ENCODE assay signal across 10 cellular contexts in the genomic region with DNA sequence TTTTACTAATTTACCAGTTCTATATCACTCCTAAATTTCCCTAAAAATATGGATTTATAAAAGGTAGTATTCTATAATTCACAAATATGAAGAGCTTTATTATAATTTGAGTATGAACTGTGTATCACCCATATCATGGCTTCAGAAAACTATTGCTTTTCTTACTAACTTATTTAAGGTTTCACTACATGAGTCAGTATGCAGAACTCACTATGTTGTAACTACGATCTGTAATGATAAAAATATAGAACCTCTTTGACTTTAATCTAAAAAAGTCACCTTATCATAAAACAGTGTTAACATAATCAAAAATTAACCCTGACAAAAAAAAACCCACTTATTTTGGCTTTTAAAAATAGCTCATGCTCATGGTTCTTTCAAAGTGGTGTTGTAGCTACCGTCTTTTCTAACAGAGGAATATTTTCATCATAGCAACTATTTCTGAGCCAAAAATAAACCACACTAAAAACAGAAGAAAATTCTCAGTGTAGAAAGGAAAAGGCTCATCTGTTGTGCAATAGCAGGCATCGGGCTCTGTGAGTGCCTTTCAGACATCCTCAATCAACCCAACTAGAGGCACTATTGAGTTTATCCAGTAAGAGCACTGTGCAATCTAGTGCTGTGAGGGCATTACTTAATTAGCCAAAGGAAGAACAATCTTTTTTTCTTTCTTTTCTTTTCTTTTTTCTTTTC. TPM values are rescaled to one million over a fixed set of nuclear protein-coding genes. Genes with fewer than 3 reads are reported as not detected.
DNase-seq lines count a peak whose midpoint lies in the region; ATAC-seq and TF ChIP-seq lines count a peak whose summit lies in the region.
"Had no signal": no experiment of that assay in that cellular context is flagged by ENCODE, and none has a peak within 500 bp of the region (broad histone marks: within the 10 kb centered on the region; RNA-seq: fewer than 3 reads in every experiment).

No MANE protein-coding gene starts in this region.

- H3K4me1 Mint-ChIP-seq in activated CD8-positive, alpha-beta memory T cell treated with anti-CD3 and anti-CD28 coated beads, Interleukin-2, amount 10 ng/mL, durations not matched to agents 7 days and 5 days: peaks cover 9% of the 10 kb centered on the region

- no peak for DNase-seq in activated CD8-positive, alpha-beta memory T cell treated with anti-CD3 and anti-CD28 coated beads, Interleukin-2, amount 10 ng/mL, durations not matched to agents 7 days and 5 days
- DNase-seq in activated CD8-positive, alpha-beta memory T cell treated with anti-CD3 and anti-CD28 coated beads, Interleukin-2, amount 50 U/mL, for 48 hours: no peak
- DNase-seq in NCI-H446 treated with DMSO at 0.1 percent for 48 hours (lab: John Stamatoyannopoulos, UW) (peak; percentile 1), spleen (no peak), 8988T (no peak), GOT3 (lab: John Stamatoyannopoulos, UW) (no peak), thyroid gland (no peak)
- DNase-seq: DND-41 had no signal

- TF ChIP-seq POLR2A in spleen (IDR thresholded peaks at IDR 0.05): no peak
- TF ChIP-seq POLR2A in thyroid gland (IDR thresholded peaks at IDR 0.05): no peak

- peaks cover 0 to 46% (median 0%) of the 10 kb centered on the region in 6 donors for H3K36me3 ChIP-seq in spleen
- no peaks in the 10 kb centered on the region for H3K36me3 ChIP-seq in thyroid gland
- H3K36me3 ChIP-seq: SJSA1 had no signal

- no peak overlapping the region for H3K27ac Mint-ChIP-seq in activated CD8-positive, alpha-beta memory T cell treated with anti-CD3 and anti-CD28 coated beads, Interleukin-2, amount 10 ng/mL, durations not matched to agents 7 days and 5 days

- CTCF ChIA-PET in activated CD8-positive, alpha-beta memory T cell treated with anti-CD3 and anti-CD28 coated beads, Interleukin-2, amount 10 ng/mL, durations not matched to agents 7 days and 5 days (lab: Charles Lee): interaction anchor here (0.6 to 1.4 kb wide), 5 partner anchors 14 to 82 kb away, joined by 3 to 5 read pairs (median 3); no protein-coding TSS in a partner anchor

- H3K4me3 ChIP-seq in spleen (no peak overlapping the region), thyroid gland (replicated peaks in 1 of 3) (no peak overlapping the region)
- H3K4me3 ChIP-seq: SJSA1 had no signal

- TF ChIP-seq CTCF in spleen (IDR thresholded peaks at IDR 0.05 in 8 of 11, conservative IDR thresholded peaks at IDR 0.05 in 3 of 11): no peak
- TF ChIP-seq CTCF in thyroid gland (IDR thresholded peaks at IDR 0.05): no peak

- no peak overlapping the region for H3K4me3 Mint-ChIP-seq in activated CD8-positive, alpha-beta memory T cell treated with anti-CD3 and anti-CD28 coated beads, Interleukin-2, amount 10 ng/mL, durations not matched to agents 7 days and 5 days

- intact Hi-C loops in spleen (cut with DNase I; ENCODE audit: low total_unique reads): no loop called here
- intact Hi-C loops in thyroid gland (cut with DNase I): no loop called here

- H3K27me3 Mint-ChIP-seq in activated CD8-positive, alpha-beta memory T cell treated with anti-CD3 and anti-CD28 coated beads, Interleukin-2, amount 10 ng/mL, durations not matched to agents 7 days and 5 days: peaks cover 31% of the 10 kb centered on the region

- H3K4me1 ChIP-seq in spleen (peaks cover 0 to 21% (median 5%) of the 10 kb centered on the region in 6 donors), thyroid gland (no peaks in the 10 kb centered on the region)
- H3K4me1 ChIP-seq: SJSA1 had no signal

- H3K9me3 ChIP-seq in spleen (no peaks in the 10 kb centered on the region), thyroid gland (no peaks in the 10 kb centered on the region)
- H3K9me3 ChIP-seq: SJSA1 had no signal

- peaks cover 8% of the 10 kb centered on the region for H3K36me3 Mint-ChIP-seq in activated CD8-positive, alpha-beta memory T cell treated with anti-CD3 and anti-CD28 coated beads, Interleukin-2, amount 10 ng/mL, durations not matched to agents 7 days and 5 days

- H3K27ac ChIP-seq in spleen: peak overlapping the region in 5 of 8 donors; percentile 12 to 39 (median 33)
- H3K27ac ChIP-seq in thyroid gland: no peak overlapping the region
- H3K27ac ChIP-seq: SJSA1 had no signal

- ATAC-seq in activated CD8-positive, alpha-beta memory T cell treated with anti-CD3 and anti-CD28 coated beads, Interleukin-2, amount 10 ng/mL, durations not matched to agents 7 days and 5 days: peak; percentile 67
- peak; percentile 55 for ATAC-seq in esophagus mucosa

- no peaks in the 10 kb centered on the region for H3K9me3 Mint-ChIP-seq in activated CD8-positive, alpha-beta memory T cell treated with anti-CD3 and anti-CD28 coated beads, Interleukin-2, amount 10 ng/mL, durations not matched to agents 7 days and 5 days (ENCODE audit: low read depth)

- WGBS in spleen, 5 donors: 10 to 26% (median 20%) methylated on average over 3 of the region's 3 CpGs
- 43% methylated on average over 3 of the region's 3 CpGs for WGBS in thyroid gland, 2 donors

- H3K27me3 ChIP-seq in spleen (replicated peaks in 1 of 7) (no peaks in the 10 kb centered on the region), thyroid gland (no peaks in the 10 kb centered on the region)

RNA-seq across cellular contexts. Expression of a gene that starts 42.1 kb away (rescaled TPM):
- total RNA-seq in activated CD8-positive, alpha-beta memory T cell treated with anti-CD3 and anti-CD28 coated beads, Interleukin-2, amount 10 ng/mL, durations not matched to agents 7 days and 5 days: 10 to 100 TPM in 1 of 2 experiments, 1 to 10 TPM in 1; 8.0 to 24.1 TPM
- 0.96 TPM for total RNA-seq in esophagus mucosa
- 100 to 1,000 TPM in 2 of 7 donors, 10 to 100 TPM in 5; 38.5 to 154 (median 77.7) TPM for total RNA-seq in spleen
- 10 to 100 TPM in 2 of 3 donors, 1 to 10 TPM in 1; 4.3 to 14.9 (median 11.8) TPM for polyA plus RNA-seq in spleen
- total RNA-seq in thyroid gland: 1 to 10 TPM; 2.8 to 5.0 (median 4.0) TPM

RNA-seq across cellular contexts. Expression of a gene that starts 53.1 kb away (rescaled TPM):
- 10 to 100 TPM; 56.8 to 62.0 TPM for total RNA-seq in activated CD8-positive, alpha-beta memory T cell treated with anti-CD3 and anti-CD28 coated beads, Interleukin-2, amount 10 ng/mL, durations not matched to agents 7 days and 5 days
- total RNA-seq in esophagus mucosa: 1.9 TPM
- total RNA-seq in spleen: 100 to 1,000 TPM in 5 of 7 donors, 10 to 100 TPM in 2; 52.1 to 330 (median 161) TPM
- polyA plus RNA-seq in spleen: 10 to 100 TPM in 2 of 3 donors, 1 to 10 TPM in 1; 8.9 to 45.5 (median 30.5) TPM
- 1 to 10 TPM in 3 of 4 donors, under 1 TPM in 1; 0.11 to 3.2 (median 2.2) TPM for total RNA-seq in thyroid gland
- total RNA-seq: SJSA1 had no signal

Comparison
In these comparisons a context has a peak if more than half of its experiments do, and no peak if none do; other contexts are left out.
1. H3K27ac ChIP-seq: peak in spleen (5 of 8); none in thyroid gland (0 of 3).
2. RNA of a gene that starts 53.1 kb away (total RNA-seq): 52.1 to 330 TPM in spleen and 56.8 to 62.0 TPM in activated CD8-positive, alpha-beta memory T cell treated with anti-CD3 and anti-CD28 coated beads, Interleukin-2, amount 10 ng/mL, durations not matched to agents 7 days and 5 days; 0.11 to 3.2 TPM in thyroid gland and 1.9 TPM in esophagus mucosa (single experiment); every median in the first group is over 10 times any median in the second.